In the genomic region with DNA sequence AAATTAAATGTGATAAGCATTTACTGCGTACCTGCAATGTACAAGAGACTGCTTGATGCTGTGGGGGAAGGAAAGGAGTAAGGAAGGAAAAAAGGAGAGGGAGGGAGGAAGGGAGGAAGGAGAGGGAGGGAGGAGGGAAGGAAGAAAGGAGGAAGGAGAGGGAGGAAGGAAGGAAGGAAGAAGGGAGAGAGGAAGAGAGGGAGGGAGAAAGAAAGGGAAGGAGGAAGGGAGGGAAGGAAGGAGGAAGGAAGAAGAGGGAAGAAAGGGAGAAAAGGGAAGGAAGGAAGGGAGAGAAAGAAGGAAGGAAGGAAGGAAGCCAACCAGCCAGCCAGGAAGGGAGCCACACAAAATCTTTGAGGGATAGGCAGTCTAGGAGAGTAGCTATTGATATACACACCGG, we compare ENCODE assay signal across 23 cellular contexts. TPM values are rescaled to one million over a fixed set of nuclear protein-coding genes. Genes with fewer than 3 reads are reported as not detected.
"Had no signal": no experiment of that assay in that cellular context is flagged by ENCODE, and none has a peak within 500 bp of the region (broad histone marks: within the 10 kb centered on the region; RNA-seq: fewer than 3 reads in every experiment).

No MANE protein-coding gene starts in this region.

- H3K9me3 Mint-ChIP-seq: activated CD8-positive, alpha-beta T cell treated with anti-CD3 and anti-CD28 coated beads for 36 hours; activated naive CD4-positive, alpha-beta T cell treated with anti-CD3 and anti-CD28 coated beads for 36 hours; neural progenitor cell; WTC11 had no signal

- H3K27ac Mint-ChIP-seq: activated CD8-positive, alpha-beta T cell treated with anti-CD3 and anti-CD28 coated beads for 36 hours; activated naive CD4-positive, alpha-beta T cell treated with anti-CD3 and anti-CD28 coated beads for 36 hours; neural progenitor cell had no signal

- H3K27me3 ChIP-seq: adrenal gland, gastrocnemius medialis, left lung, neural progenitor cell, right atrium auricular region, stomach had no signal

- H3K9ac ChIP-seq: neural progenitor cell had no signal

- H3K36me3 ChIP-seq: adrenal gland, gastrocnemius medialis, neural progenitor cell, prostate gland, right atrium auricular region had no signal

- H3K27ac ChIP-seq: adrenal gland, gastrocnemius medialis, left lung, neural progenitor cell, prostate gland, right atrium auricular region, skin epidermis, stomach had no signal

- DNase-seq: activated CD4-positive, alpha-beta T cell treated with anti-CD3 and anti-CD28 coated beads for 48 hours; activated CD8-positive, alpha-beta T cell treated with anti-CD3 and anti-CD28 coated beads for 36 hours; activated naive CD4-positive, alpha-beta T cell treated with anti-CD3 and anti-CD28 coated beads for 36 hours; activated T-cell treated with anti-CD3 and anti-CD28 coated beads, Interleukin-2, amount 50 U/mL, for 1 hour; adrenal gland; cerebellar nuclear complex; cortex of kidney; effector CD8-positive, alpha-beta T cell; gastrocnemius medialis; head of caudate nucleus; left lung; mammary epithelial cell; stimulated activated CD4-positive, alpha-beta T cell treated with anti-CD3 and anti-CD28 coated beads, Interleukin-2, amount 100 ng/mL, for 48 hours; stomach had no signal

- H3K4me3 ChIP-seq: adrenal gland, gastrocnemius medialis, left lung, neural progenitor cell, prostate gland, right atrium auricular region, skin epidermis, stomach had no signal

- ATAC-seq: activated CD8-positive, alpha-beta T cell treated with anti-CD3 and anti-CD28 coated beads for 36 hours; esophagus mucosa; gastrocnemius medialis; left lung; WTC11 had no signal

- H3K4me1 ChIP-seq: prostate gland, stomach had no signal

- H3K27me3 Mint-ChIP-seq: activated CD8-positive, alpha-beta T cell treated with anti-CD3 and anti-CD28 coated beads for 36 hours had no signal

- H3K9me3 ChIP-seq: adrenal gland, gastrocnemius medialis, left lung, prostate gland, right atrium auricular region, stomach had no signal

- H3K4me3 Mint-ChIP-seq: activated CD8-positive, alpha-beta T cell treated with anti-CD3 and anti-CD28 coated beads for 36 hours; activated naive CD4-positive, alpha-beta T cell treated with anti-CD3 and anti-CD28 coated beads for 36 hours; neural progenitor cell; WTC11 had no signal

RNA-seq across cellular contexts. Expression of a gene that starts 44.0 kb away (rescaled TPM):
- total RNA-seq: bronchial epithelial cell, kidney epithelial cell, osteocyte had no signal
